22 cellular contexts compared by ENCODE assay signal in genomic region chr3:180215866-180216265, GRCh38.
DNase-seq lines count a peak whose midpoint lies in the region; ATAC-seq, FAIRE-seq and TF ChIP-seq lines count a peak whose summit lies in the region.
"Had no signal": no experiment of that assay in that cellular context is flagged by ENCODE, and none has a peak within 500 bp of the region (broad histone marks: within the 10 kb centered on the region; RNA-seq: fewer than 3 reads in every experiment).

No MANE protein-coding gene starts in this region.

- H3K27me3 ChIP-seq in DND-41 (ENCODE audit: insufficient read depth, low read length, poor library complexity) (no peaks in the 10 kb centered on the region), PC-9 (ENCODE audit: insufficient read depth, low read depth) (no peaks in the 10 kb centered on the region), pancreas (no peaks in the 10 kb centered on the region)
- H3K27me3 ChIP-seq: BE2C, BLaER1 had no signal

- no peaks in the 10 kb centered on the region for H3K36me3 ChIP-seq in DND-41 (ENCODE audit: insufficient read depth, low read length)
- H3K36me3 ChIP-seq in PC-9 (ENCODE audit: low read depth), result no peaks in the 10 kb centered on the region
- H3K36me3 ChIP-seq in pancreas, result no peaks in the 10 kb centered on the region
- no peaks in the 10 kb centered on the region for H3K36me3 ChIP-seq in OCI-LY7 (ENCODE audit: insufficient read depth, low read length)
- H3K36me3 ChIP-seq: BE2C, BLaER1 had no signal

- H3K9me2 ChIP-seq in PC-9 (ENCODE audit: insufficient read depth) (0 out of 2 replicates have a peak, but pooled peaks cover 4% of the 10 kb centered on the region), OCI-LY7 (ENCODE audit: insufficient read depth, low read length) (no peaks in the 10 kb centered on the region)

- peaks cover 2% of the 10 kb centered on the region for H3K9me3 ChIP-seq in DND-41 (ENCODE audit: insufficient read depth, low read length, severe bottlenecking)
- H3K9me3 ChIP-seq in PC-9 (ENCODE audit: insufficient read depth, low read depth), result no peaks in the 10 kb centered on the region
- no peaks in the 10 kb centered on the region for H3K9me3 ChIP-seq in pancreas
- no peaks in the 10 kb centered on the region for H3K9me3 ChIP-seq in OCI-LY7 (ENCODE audit: low read length)
- H3K9me3 ChIP-seq: BE2C had no signal

- H4K20me1 ChIP-seq in DND-41 (ENCODE audit: insufficient read depth, low read length), result no peaks in the 10 kb centered on the region
- H4K20me1 ChIP-seq in PC-9 (ENCODE audit: insufficient read depth), result no peaks in the 10 kb centered on the region
- H4K20me1 ChIP-seq in OCI-LY7 (ENCODE audit: insufficient read depth, low read length), result no peaks in the 10 kb centered on the region
- H4K20me1 ChIP-seq: BLaER1 had no signal

- no peak for ATAC-seq in DND-41 (ENCODE audit: insufficient read depth, low read depth)
- peak; percentile 81 to 95 (median 91) for ATAC-seq in pancreas

- H3F3A ChIP-seq in PC-9 (ENCODE audit: insufficient read depth, low read depth), result no peaks in the 10 kb centered on the region

- FAIRE-seq in pancreas (lab: Jason Lieb, UNC), result no peak
- FAIRE-seq: A204.1, G401.6, GM12891 had no signal

- 0 out of 2 replicates have a peak overlapping the region, but pooled peaks have one; percentile 14 for H2AFZ ChIP-seq in DND-41 (ENCODE audit: low read depth, low read length)
- H2AFZ ChIP-seq in PC-9, result 0 out of 2 replicates have a peak overlapping the region, but pooled peaks have one; percentile 10
- no peak overlapping the region for H2AFZ ChIP-seq in OCI-LY7 (ENCODE audit: low read length)

- POLR2A ChIA-PET in PC-9 (lab: Charles Lee; ENCODE audit: unreplicated experiment), result no interaction called here
- POLR2A ChIA-PET in OCI-LY7 (lab: Charles Lee), result no interaction called here

- H3K27ac ChIP-seq in DND-41 (ENCODE audit: low read length), result no peak overlapping the region
- H3K27ac ChIP-seq in PC-9, result no peak overlapping the region
- peak overlapping the region in 1 of 4 donors; percentile 26 for H3K27ac ChIP-seq in pancreas
- no peak overlapping the region for H3K27ac ChIP-seq in OCI-LY7 (ENCODE audit: low read depth, low read length, poor library complexity, severe bottlenecking)
- H3K27ac ChIP-seq: BLaER1 had no signal

- no peak for DNase-seq in DND-41
- no peak for DNase-seq in PC-9
- peak in 2 of 6 donors; percentile 33 to 43 for DNase-seq in pancreas
- no peak for DNase-seq in OCI-LY7 (ENCODE audit: low spot score)
- no peak for DNase-seq in inferior parietal cortex (ENCODE audit: extremely low spot score)
- DNase-seq: 8988T; ACHN; BE2C; C1 segment of cervical spinal cord; CD4-positive, alpha-beta memory T cell; CD4-positive, CD25-positive, alpha-beta regulatory T cell; CD8-positive, alpha-beta memory T cell; COR-L47; DMS 273 treated with DMSO at 0.1 percent for 48 hours; DMS153; DMS53; DMS79; GF-D8 had no signal

- BruUV-seq in PC-9 (replicated peaks; lab: Mats Ljungman, UMichigan) (no TSS peak), OCI-LY7 (replicated peaks; lab: Mats Ljungman, UMichigan) (no TSS peak)

- CTCF ChIA-PET in PC-9 (lab: Charles Lee), result no interaction called here
- CTCF ChIA-PET in OCI-LY7 (lab: Charles Lee; ENCODE audit: unreplicated experiment), result no interaction called here

- no peak overlapping the region for H3K9ac ChIP-seq in DND-41 (ENCODE audit: low read depth, low read length)
- H3K9ac ChIP-seq: BLaER1 had no signal

- H3K4me2 ChIP-seq in DND-41 (ENCODE audit: insufficient read depth, low read length), result no peak overlapping the region
- no peak overlapping the region for H3K4me2 ChIP-seq in PC-9
- no peak overlapping the region for H3K4me2 ChIP-seq in OCI-LY7 (ENCODE audit: low read length)
- H3K4me2 ChIP-seq: BLaER1 had no signal

- H3K79me2 ChIP-seq in DND-41 (ENCODE audit: insufficient read depth, low read length) (no peaks in the 10 kb centered on the region), PC-9 (ENCODE audit: low read depth) (no peaks in the 10 kb centered on the region), OCI-LY7 (ENCODE audit: insufficient read depth, low read depth, low read length) (no peaks in the 10 kb centered on the region)

- intact Hi-C loops in PC-9 (cut with micrococcal nuclease; ENCODE audit: unreplicated experiment), result no loop called here
- intact Hi-C loops in pancreas (cut with DNase I), result no loop called here
- intact Hi-C loops in OCI-LY7 (cut with micrococcal nuclease; ENCODE audit: unreplicated experiment), result no loop called here

- WGBS in pancreas, 2 donors, result 25 to 30% methylated on average over 2 of the region's 2 CpGs

- TF ChIP-seq CTCF in DND-41 (IDR thresholded peaks at IDR 0.05; ENCODE audit: borderline replicate concordance, extremely low read depth, low read length, poor library complexity, severe bottlenecking) (no peak), PC-9 (conservative IDR thresholded peaks at IDR 0.05) (no peak), pancreas (IDR thresholded peaks at IDR 0.05) (no peak), OCI-LY7 (conservative IDR thresholded peaks at IDR 0.05; ENCODE audit: low read length) (no peak)

- no peak overlapping the region for H3K4me3 ChIP-seq in DND-41 (ENCODE audit: low read depth in 1 of 2, low read length in 2 of 2)
- no peak overlapping the region for H3K4me3 ChIP-seq in PC-9
- H3K4me3 ChIP-seq in pancreas, result no peak overlapping the region
- no peak overlapping the region for H3K4me3 ChIP-seq in OCI-LY7 (ENCODE audit: low read depth, low read length, poor library complexity, severe bottlenecking)
- H3K4me3 ChIP-seq: BLaER1 had no signal

- H3K4me1 ChIP-seq in DND-41 (ENCODE audit: insufficient read depth, low read length), result no peaks in the 10 kb centered on the region
- H3K4me1 ChIP-seq in PC-9 (replicated peaks; ENCODE audit: insufficient read depth), result no peaks in the 10 kb centered on the region
- peaks cover 0 to 5% (median 5%) of the 10 kb centered on the region in 3 donors for H3K4me1 ChIP-seq in pancreas
- H3K4me1 ChIP-seq in OCI-LY7 (ENCODE audit: insufficient read depth, low read length, poor library complexity, severe bottlenecking), result no peaks in the 10 kb centered on the region
- H3K4me1 ChIP-seq: BE2C had no signal
